In the genomic region with DNA sequence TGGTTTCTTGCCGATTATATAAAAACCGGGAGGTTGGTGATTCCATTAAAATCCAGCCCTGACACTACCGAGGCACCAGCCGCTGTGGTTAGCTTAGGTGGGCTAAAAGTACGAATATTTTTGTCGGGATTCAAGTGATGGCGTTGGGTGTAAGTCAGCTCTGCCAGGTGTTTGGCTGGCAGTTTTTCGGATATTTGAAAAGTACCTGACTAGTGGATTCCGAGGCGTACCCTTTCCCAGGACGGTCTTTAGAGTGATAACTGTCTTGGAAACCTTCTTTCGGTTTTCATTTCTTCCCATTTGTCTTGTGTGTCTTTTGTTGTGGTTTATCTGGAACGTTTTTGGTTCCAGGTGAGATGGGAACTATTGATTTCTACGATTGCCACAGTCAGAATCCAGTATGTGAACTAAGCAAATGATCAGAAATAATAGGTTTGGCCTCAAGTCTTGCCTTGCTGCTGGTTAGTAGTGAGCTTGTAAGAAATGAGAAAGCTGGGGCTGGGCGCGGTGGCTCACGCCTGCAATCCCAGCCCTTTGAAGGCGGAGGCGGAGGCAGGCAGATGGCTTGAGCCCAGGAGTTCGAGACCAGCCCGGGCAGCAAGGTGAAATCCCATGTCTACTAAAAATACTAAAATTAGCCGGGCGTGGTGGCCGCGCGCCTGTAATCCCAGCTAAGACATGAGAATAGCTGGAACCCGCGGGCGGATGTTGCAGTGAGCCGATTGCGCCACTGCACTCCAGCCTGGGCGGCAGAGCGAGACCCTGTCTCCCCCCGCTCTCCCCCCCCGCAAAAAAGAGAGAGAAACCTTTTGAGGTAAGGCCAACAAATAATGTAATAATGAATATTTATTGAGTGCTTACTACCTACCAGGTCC, we compare ENCODE assay signal across 1 cellular context.
TF ChIP-seq lines count a peak whose summit lies in the region.

No MANE protein-coding gene starts in this region.

TF ChIP-seq in K562, 482 proteins besides CTCF, POLR2A, EP300 and RAD21 (continued from another document and continues in another):
- TF ChIP-seq, protein P1, sequence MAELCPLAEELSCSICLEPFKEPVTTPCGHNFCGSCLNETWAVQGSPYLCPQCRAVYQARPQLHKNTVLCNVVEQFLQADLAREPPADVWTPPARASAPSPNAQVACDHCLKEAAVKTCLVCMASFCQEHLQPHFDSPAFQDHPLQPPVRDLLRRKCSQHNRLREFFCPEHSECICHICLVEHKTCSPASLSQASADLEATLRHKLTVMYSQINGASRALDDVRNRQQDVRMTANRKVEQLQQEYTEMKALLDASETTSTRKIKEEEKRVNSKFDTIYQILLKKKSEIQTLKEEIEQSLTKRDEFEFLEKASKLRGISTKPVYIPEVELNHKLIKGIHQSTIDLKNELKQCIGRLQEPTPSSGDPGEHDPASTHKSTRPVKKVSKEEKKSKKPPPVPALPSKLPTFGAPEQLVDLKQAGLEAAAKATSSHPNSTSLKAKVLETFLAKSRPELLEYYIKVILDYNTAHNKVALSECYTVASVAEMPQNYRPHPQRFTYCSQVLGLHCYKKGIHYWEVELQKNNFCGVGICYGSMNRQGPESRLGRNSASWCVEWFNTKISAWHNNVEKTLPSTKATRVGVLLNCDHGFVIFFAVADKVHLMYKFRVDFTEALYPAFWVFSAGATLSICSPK (IDR thresholded peaks at IDR 0.05; ENCODE audit: borderline replicate concordance) = no peak
- TF ChIP-seq, protein P2, sequence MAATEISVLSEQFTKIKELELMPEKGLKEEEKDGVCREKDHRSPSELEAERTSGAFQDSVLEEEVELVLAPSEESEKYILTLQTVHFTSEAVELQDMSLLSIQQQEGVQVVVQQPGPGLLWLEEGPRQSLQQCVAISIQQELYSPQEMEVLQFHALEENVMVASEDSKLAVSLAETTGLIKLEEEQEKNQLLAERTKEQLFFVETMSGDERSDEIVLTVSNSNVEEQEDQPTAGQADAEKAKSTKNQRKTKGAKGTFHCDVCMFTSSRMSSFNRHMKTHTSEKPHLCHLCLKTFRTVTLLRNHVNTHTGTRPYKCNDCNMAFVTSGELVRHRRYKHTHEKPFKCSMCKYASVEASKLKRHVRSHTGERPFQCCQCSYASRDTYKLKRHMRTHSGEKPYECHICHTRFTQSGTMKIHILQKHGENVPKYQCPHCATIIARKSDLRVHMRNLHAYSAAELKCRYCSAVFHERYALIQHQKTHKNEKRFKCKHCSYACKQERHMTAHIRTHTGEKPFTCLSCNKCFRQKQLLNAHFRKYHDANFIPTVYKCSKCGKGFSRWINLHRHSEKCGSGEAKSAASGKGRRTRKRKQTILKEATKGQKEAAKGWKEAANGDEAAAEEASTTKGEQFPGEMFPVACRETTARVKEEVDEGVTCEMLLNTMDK (IDR thresholded peaks at IDR 0.05; ENCODE audit: borderline replicate concordance, insufficient read depth, low read depth, low read length, poor library complexity, severe bottlenecking) = no peak
- TF ChIP-seq MCM3 (IDR thresholded peaks at IDR 0.05) = no peak
- no peak for TF ChIP-seq ZNF431 (CRISPR knock-in tag; IDR thresholded peaks at IDR 0.05)
- no peak for TF ChIP-seq TRIM24 (IDR thresholded peaks at IDR 0.05)
- no peak for TF ChIP-seq SMARCB1 (IDR thresholded peaks at IDR 0.05; ENCODE audit: insufficient read length, low read depth)
- TF ChIP-seq JUN (IDR thresholded peaks at IDR 0.05; ENCODE audit: borderline replicate concordance, low read depth, low read length) = no peak
- no peak for TF ChIP-seq JUN (CRISPR knock-in tag; IDR thresholded peaks at IDR 0.05; ENCODE audit: borderline replicate concordance)
- TF ChIP-seq, protein P3, sequence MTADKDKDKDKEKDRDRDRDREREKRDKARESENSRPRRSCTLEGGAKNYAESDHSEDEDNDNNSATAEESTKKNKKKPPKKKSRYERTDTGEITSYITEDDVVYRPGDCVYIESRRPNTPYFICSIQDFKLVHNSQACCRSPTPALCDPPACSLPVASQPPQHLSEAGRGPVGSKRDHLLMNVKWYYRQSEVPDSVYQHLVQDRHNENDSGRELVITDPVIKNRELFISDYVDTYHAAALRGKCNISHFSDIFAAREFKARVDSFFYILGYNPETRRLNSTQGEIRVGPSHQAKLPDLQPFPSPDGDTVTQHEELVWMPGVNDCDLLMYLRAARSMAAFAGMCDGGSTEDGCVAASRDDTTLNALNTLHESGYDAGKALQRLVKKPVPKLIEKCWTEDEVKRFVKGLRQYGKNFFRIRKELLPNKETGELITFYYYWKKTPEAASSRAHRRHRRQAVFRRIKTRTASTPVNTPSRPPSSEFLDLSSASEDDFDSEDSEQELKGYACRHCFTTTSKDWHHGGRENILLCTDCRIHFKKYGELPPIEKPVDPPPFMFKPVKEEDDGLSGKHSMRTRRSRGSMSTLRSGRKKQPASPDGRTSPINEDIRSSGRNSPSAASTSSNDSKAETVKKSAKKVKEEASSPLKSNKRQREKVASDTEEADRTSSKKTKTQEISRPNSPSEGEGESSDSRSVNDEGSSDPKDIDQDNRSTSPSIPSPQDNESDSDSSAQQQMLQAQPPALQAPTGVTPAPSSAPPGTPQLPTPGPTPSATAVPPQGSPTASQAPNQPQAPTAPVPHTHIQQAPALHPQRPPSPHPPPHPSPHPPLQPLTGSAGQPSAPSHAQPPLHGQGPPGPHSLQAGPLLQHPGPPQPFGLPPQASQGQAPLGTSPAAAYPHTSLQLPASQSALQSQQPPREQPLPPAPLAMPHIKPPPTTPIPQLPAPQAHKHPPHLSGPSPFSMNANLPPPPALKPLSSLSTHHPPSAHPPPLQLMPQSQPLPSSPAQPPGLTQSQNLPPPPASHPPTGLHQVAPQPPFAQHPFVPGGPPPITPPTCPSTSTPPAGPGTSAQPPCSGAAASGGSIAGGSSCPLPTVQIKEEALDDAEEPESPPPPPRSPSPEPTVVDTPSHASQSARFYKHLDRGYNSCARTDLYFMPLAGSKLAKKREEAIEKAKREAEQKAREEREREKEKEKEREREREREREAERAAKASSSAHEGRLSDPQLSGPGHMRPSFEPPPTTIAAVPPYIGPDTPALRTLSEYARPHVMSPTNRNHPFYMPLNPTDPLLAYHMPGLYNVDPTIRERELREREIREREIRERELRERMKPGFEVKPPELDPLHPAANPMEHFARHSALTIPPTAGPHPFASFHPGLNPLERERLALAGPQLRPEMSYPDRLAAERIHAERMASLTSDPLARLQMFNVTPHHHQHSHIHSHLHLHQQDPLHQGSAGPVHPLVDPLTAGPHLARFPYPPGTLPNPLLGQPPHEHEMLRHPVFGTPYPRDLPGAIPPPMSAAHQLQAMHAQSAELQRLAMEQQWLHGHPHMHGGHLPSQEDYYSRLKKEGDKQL (CRISPR knock-in tag; IDR thresholded peaks at IDR 0.05; ENCODE audit: borderline replicate concordance) = no peak
- 0 out of 2 replicates have a peak, but pooled peaks have one; percentile 1 for TF ChIP-seq NFE2 (IDR thresholded peaks at IDR 0.05; ENCODE audit: low read depth)
- TF ChIP-seq CREB1 (IDR thresholded peaks at IDR 0.05) = no peak
- no peak; the same call in 1 of the 2 replicates for TF ChIP-seq CREB1 (CRISPR knock-in tag; IDR thresholded peaks at IDR 0.05)
- TF ChIP-seq WHSC1 (IDR thresholded peaks at IDR 0.05; ENCODE audit: low read length) = no peak
- no peak for TF ChIP-seq DIDO1 (tag; IDR thresholded peaks at IDR 0.05; ENCODE audit: low read depth)
- TF ChIP-seq ZBTB7A (IDR thresholded peaks at IDR 0.05; ENCODE audit: borderline replicate concordance, control insufficient read depth, low read depth, low read length) = peak; percentile 82; the same call in 1 of the 2 replicates
- TF ChIP-seq, protein P4, sequence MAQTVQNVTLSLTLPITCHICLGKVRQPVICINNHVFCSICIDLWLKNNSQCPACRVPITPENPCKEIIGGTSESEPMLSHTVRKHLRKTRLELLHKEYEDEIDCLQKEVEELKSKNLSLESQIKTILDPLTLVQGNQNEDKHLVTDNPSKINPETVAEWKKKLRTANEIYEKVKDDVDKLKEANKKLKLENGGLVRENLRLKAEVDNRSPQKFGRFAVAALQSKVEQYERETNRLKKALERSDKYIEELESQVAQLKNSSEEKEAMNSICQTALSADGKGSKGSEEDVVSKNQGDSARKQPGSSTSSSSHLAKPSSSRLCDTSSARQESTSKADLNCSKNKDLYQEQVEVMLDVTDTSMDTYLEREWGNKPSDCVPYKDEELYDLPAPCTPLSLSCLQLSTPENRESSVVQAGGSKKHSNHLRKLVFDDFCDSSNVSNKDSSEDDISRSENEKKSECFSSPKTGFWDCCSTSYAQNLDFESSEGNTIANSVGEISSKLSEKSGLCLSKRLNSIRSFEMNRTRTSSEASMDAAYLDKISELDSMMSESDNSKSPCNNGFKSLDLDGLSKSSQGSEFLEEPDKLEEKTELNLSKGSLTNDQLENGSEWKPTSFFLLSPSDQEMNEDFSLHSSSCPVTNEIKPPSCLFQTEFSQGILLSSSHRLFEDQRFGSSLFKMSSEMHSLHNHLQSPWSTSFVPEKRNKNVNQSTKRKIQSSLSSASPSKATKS (CRISPR knock-in tag; IDR thresholded peaks at IDR 0.05) = no peak
- TF ChIP-seq, protein P5, sequence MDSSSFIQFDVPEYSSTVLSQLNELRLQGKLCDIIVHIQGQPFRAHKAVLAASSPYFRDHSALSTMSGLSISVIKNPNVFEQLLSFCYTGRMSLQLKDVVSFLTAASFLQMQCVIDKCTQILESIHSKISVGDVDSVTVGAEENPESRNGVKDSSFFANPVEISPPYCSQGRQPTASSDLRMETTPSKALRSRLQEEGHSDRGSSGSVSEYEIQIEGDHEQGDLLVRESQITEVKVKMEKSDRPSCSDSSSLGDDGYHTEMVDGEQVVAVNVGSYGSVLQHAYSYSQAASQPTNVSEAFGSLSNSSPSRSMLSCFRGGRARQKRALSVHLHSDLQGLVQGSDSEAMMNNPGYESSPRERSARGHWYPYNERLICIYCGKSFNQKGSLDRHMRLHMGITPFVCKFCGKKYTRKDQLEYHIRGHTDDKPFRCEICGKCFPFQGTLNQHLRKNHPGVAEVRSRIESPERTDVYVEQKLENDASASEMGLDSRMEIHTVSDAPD (CRISPR knock-in tag; IDR thresholded peaks at IDR 0.05) = no peak
- TF ChIP-seq EP400 (IDR thresholded peaks at IDR 0.05) = no peak
- no peak for TF ChIP-seq KLF13 (tag; IDR thresholded peaks at IDR 0.05; ENCODE audit: borderline replicate concordance, low read depth)
- TF ChIP-seq ARID2 (IDR thresholded peaks at IDR 0.05) = no peak
- TF ChIP-seq CHD1 (IDR thresholded peaks at IDR 0.05; ENCODE audit: low read length) = no peak
- no peak for TF ChIP-seq BRCA1 (IDR thresholded peaks at IDR 0.05)
- TF ChIP-seq BRCA1 (CRISPR knock-in tag; IDR thresholded peaks at IDR 0.05) = no peak
- no peak for TF ChIP-seq MECOM (CRISPR knock-in tag; IDR thresholded peaks at IDR 0.05)
- TF ChIP-seq ZNF143 (CRISPR knock-in tag; IDR thresholded peaks at IDR 0.05) = no peak
- no peak for TF ChIP-seq PHF20 (IDR thresholded peaks at IDR 0.05; ENCODE audit: partially characterized antibody)
- TF ChIP-seq ZNF699 (CRISPR knock-in tag; IDR thresholded peaks at IDR 0.05; ENCODE audit: insufficient replicate concordance) = no peak
- TF ChIP-seq ILK (tag; IDR thresholded peaks at IDR 0.05; ENCODE audit: borderline replicate concordance, low read depth) = no peak
- TF ChIP-seq, protein P6, sequence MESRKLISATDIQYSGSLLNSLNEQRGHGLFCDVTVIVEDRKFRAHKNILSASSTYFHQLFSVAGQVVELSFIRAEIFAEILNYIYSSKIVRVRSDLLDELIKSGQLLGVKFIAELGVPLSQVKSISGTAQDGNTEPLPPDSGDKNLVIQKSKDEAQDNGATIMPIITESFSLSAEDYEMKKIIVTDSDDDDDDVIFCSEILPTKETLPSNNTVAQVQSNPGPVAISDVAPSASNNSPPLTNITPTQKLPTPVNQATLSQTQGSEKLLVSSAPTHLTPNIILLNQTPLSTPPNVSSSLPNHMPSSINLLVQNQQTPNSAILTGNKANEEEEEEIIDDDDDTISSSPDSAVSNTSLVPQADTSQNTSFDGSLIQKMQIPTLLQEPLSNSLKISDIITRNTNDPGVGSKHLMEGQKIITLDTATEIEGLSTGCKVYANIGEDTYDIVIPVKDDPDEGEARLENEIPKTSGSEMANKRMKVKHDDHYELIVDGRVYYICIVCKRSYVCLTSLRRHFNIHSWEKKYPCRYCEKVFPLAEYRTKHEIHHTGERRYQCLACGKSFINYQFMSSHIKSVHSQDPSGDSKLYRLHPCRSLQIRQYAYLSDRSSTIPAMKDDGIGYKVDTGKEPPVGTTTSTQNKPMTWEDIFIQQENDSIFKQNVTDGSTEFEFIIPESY (CRISPR knock-in tag; IDR thresholded peaks at IDR 0.05) = no peak
- TF ChIP-seq SMAD1 (IDR thresholded peaks at IDR 0.05; ENCODE audit: low read depth, low read length, partially characterized antibody) = no peak
- TF ChIP-seq, protein P7, sequence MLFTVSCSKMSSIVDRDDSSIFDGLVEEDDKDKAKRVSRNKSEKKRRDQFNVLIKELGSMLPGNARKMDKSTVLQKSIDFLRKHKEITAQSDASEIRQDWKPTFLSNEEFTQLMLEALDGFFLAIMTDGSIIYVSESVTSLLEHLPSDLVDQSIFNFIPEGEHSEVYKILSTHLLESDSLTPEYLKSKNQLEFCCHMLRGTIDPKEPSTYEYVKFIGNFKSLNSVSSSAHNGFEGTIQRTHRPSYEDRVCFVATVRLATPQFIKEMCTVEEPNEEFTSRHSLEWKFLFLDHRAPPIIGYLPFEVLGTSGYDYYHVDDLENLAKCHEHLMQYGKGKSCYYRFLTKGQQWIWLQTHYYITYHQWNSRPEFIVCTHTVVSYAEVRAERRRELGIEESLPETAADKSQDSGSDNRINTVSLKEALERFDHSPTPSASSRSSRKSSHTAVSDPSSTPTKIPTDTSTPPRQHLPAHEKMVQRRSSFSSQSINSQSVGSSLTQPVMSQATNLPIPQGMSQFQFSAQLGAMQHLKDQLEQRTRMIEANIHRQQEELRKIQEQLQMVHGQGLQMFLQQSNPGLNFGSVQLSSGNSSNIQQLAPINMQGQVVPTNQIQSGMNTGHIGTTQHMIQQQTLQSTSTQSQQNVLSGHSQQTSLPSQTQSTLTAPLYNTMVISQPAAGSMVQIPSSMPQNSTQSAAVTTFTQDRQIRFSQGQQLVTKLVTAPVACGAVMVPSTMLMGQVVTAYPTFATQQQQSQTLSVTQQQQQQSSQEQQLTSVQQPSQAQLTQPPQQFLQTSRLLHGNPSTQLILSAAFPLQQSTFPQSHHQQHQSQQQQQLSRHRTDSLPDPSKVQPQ (CRISPR knock-in tag; IDR thresholded peaks at IDR 0.05; ENCODE audit: borderline replicate concordance) = no peak
- TF ChIP-seq ZNF583 (CRISPR knock-in tag; IDR thresholded peaks at IDR 0.05) = no peak
- no peak for TF ChIP-seq SRSF3 (IDR thresholded peaks at IDR 0.05; ENCODE audit: insufficient read depth, low read length)
- no peak for TF ChIP-seq SMAD2 (IDR thresholded peaks at IDR 0.05; ENCODE audit: low read depth, low read length)
